ENCODE assay signal across 12 cellular contexts in the genomic region with DNA sequence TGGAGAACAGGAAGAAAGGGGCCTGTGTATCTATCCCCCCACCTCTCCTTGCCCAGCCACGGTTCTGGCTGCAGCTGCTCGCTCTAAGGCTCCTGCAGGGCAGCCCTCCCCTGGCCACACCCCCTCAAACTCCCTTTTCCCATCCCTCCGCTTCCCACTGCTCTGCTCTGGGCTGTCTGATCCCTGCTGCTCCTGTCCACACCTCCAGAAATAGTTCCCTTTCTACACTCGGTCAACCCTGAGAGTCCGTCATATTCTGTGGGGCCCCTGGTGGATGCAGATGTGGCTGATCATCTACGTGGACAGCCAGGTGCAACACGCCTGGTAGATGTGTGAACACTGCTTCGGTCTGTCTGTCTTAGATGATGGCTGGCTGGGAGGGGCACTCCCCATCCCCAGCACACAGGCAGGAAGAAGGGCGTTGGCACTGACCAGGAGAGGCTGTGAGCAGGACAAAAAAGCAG. TPM values are rescaled to one million over a fixed set of nuclear protein-coding genes. Genes with fewer than 3 reads are reported as not detected.
DNase-seq lines count a peak whose midpoint lies in the region; ATAC-seq and TF ChIP-seq lines count a peak whose summit lies in the region.
"Had no signal": no experiment of that assay in that cellular context is flagged by ENCODE, and none has a peak within 500 bp of the region (broad histone marks: within the 10 kb centered on the region; RNA-seq: fewer than 3 reads in every experiment).

No MANE protein-coding gene starts in this region.

- TF ChIP-seq POLR2A in uterus (IDR thresholded peaks at IDR 0.05), result no peak

- H3K27me3 Mint-ChIP-seq in brain (peaks cover 11% of the 10 kb centered on the region), mesothelial cell of epicardium (ENCODE audit: low read depth) (no peaks in the 10 kb centered on the region)

- no peak overlapping the region for H3K4me3 ChIP-seq in uterus
- no peak overlapping the region for H3K4me3 ChIP-seq in lower lobe of right lung

- H3K27me3 ChIP-seq in uterus (no peaks in the 10 kb centered on the region), lower lobe of right lung (ENCODE audit: low read depth) (no peaks in the 10 kb centered on the region)

- H3K27ac ChIP-seq in uterus (peak overlapping the region; percentile 85 to 89), lower lobe of right lung (no peak overlapping the region)

- H3K4me1 ChIP-seq in uterus (peaks cover 0 to 9% of the 10 kb centered on the region in 2 donors), lower lobe of right lung (peaks cover 21% of the 10 kb centered on the region)

- no peak for TF ChIP-seq CTCF in brain (conservative IDR thresholded peaks at IDR 0.05)
- TF ChIP-seq CTCF in mesothelial cell of epicardium (IDR thresholded peaks at IDR 0.05; ENCODE audit: unreplicated experiment), result no peak
- TF ChIP-seq CTCF in uterus (IDR thresholded peaks at IDR 0.05), result no peak
- TF ChIP-seq CTCF in lower lobe of right lung (IDR thresholded peaks at IDR 0.05), result no peak

- no peaks in the 10 kb centered on the region for H3K36me3 ChIP-seq in uterus
- H3K36me3 ChIP-seq in lower lobe of right lung, result no peaks in the 10 kb centered on the region

- H3K9me3 Mint-ChIP-seq in brain, result peaks cover 5 to 14% (median 10%) of the 10 kb centered on the region in 5 experiments
- H3K9me3 Mint-ChIP-seq in mesothelial cell of epicardium, result no peaks in the 10 kb centered on the region

- intact Hi-C loops in uterus (cut with DNase I; ENCODE audit: low total_unique reads), result no loop called here
- intact Hi-C loops in lower lobe of right lung (cut with DNase I), result no loop called here

- H3K4me1 Mint-ChIP-seq in brain (peaks cover 40% of the 10 kb centered on the region), mesothelial cell of epicardium (peaks cover 58% of the 10 kb centered on the region)

- no peak for ATAC-seq in lower lobe of right lung

- H3K4me3 Mint-ChIP-seq in brain, result no peak overlapping the region
- no peak overlapping the region for H3K4me3 Mint-ChIP-seq in mesothelial cell of epicardium

- DNase-seq in NCI-H345 (lab: John Stamatoyannopoulos, UW) (peak; percentile 42), NCI-H345 treated with DMSO at 0.1 percent for 48 hours (lab: John Stamatoyannopoulos, UW; ENCODE audit: unreplicated experiment) (no peak), mesothelial cell of epicardium (ENCODE audit: low spot score in 2 of 2, unreplicated experiment in 2 of 2) (no peak), uterus (peak; percentile 54 to 56), iPS-NIHi11 (ENCODE audit: low spot score) (no peak), AG08396 (ENCODE audit: low spot score) (no peak), lower lobe of right lung (no peak)
- DNase-seq: activated CD4-positive, alpha-beta T cell treated with anti-CD3 and anti-CD28 coated beads, Interleukin-2, amount 50 U/mL, for 1 hour; NCI-H510A treated with DMSO at 0.1 percent for 48 hours had no signal

- peak overlapping the region in 4 of 5 experiments; percentile 47 to 91 (median 67) for H3K27ac Mint-ChIP-seq in brain
- H3K27ac Mint-ChIP-seq in mesothelial cell of epicardium, result peak overlapping the region; percentile 99

- H3K36me3 Mint-ChIP-seq in brain, result no peaks in the 10 kb centered on the region
- H3K36me3 Mint-ChIP-seq in mesothelial cell of epicardium, result no peaks in the 10 kb centered on the region

- H3K9me3 ChIP-seq in uterus (no peaks in the 10 kb centered on the region), lower lobe of right lung (no peaks in the 10 kb centered on the region)

RNA-seq across cellular contexts. Expression of a gene that starts 19.3 kb away (rescaled TPM):
- polyA plus RNA-seq in brain (ENCODE audit: insufficient read depth, low read depth, low replicate concordance), result 42.9 TPM
- total RNA-seq in mesothelial cell of epicardium, result 366 to 377 TPM (median 368 TPM) in 3 replicates
- 100 to 1,000 TPM in 2 of 4 donors, 10 to 100 TPM in 1, under 1 TPM in 1; 0.88 to 120 (median 77.2) TPM for total RNA-seq in uterus
- total RNA-seq in lower lobe of right lung, result 212 TPM

RNA-seq across cellular contexts. Expression of a gene that starts 24.4 kb away (rescaled TPM):
- polyA plus RNA-seq in brain (ENCODE audit: insufficient read depth, low read depth, low replicate concordance), result not detected
- total RNA-seq in mesothelial cell of epicardium (not detected in 3 replicates), uterus (under 1 TPM in 1 of 4 donors, not detected in 3; 0.21 TPM), lower lobe of right lung (not detected)
- total RNA-seq: A673, mucosa of gallbladder had no signal

RNA-seq across cellular contexts. Expression of a gene that starts 28.7 kb away (rescaled TPM):
- 2.3 TPM for polyA plus RNA-seq in brain (ENCODE audit: insufficient read depth, low read depth, low replicate concordance)
- 8.5 to 10.2 TPM (median 8.7 TPM) in 3 replicates for total RNA-seq in mesothelial cell of epicardium
- 10 to 100 TPM in 1 of 4 donors, 1 to 10 TPM in 1, under 1 TPM in 1, not detected in 1; 0.41 to 11.5 (median 1.6) TPM for total RNA-seq in uterus
- total RNA-seq in lower lobe of right lung, result 9.0 TPM
- total RNA-seq: A673 had no signal

RNA-seq across cellular contexts. Expression of a gene that starts 39.3 kb away (rescaled TPM):
- not detected for polyA plus RNA-seq in brain (ENCODE audit: insufficient read depth, low read depth, low replicate concordance)
- total RNA-seq in mesothelial cell of epicardium, result 0.45 TPM in 1 of 3 replicates, not detected in the others
- under 1 TPM in 2 of 4 donors, not detected in 2; 0.52 to 0.90 TPM for total RNA-seq in uterus
- total RNA-seq in lower lobe of right lung, result not detected
- total RNA-seq: A673 had no signal

RNA-seq across cellular contexts. Expression of a gene that starts 42.0 kb away (rescaled TPM):
- not detected for polyA plus RNA-seq in brain (ENCODE audit: insufficient read depth, low read depth, low replicate concordance)
- total RNA-seq in mesothelial cell of epicardium (5.3 to 7.0 TPM (median 6.3 TPM) in 3 replicates), uterus (1 to 10 TPM; 1.5 to 6.4 (median 3.0) TPM), lower lobe of right lung (5.2 TPM)
- total RNA-seq: A673 had no signal

Comparison
In these comparisons a context has a peak if more than half of its experiments do, and no peak if none do; other contexts are left out.
1. DNase-seq: peak in NCI-H345 (single experiment) and uterus (2 of 2); none in NCI-H345 treated with DMSO at 0.1 percent for 48 hours (single experiment), mesothelial cell of epicardium (0 of 2), iPS-NIHi11 (single experiment), AG08396 (single experiment) and lower lobe of right lung (single experiment).